2 cellular contexts compared by ENCODE assay signal in genomic region chr17:8192070-8192815, GRCh38.
TF ChIP-seq lines count a peak whose summit lies in the region.

No MANE protein-coding gene starts in this region.

TF ChIP-seq in A549, 52 proteins besides CTCF, POLR2A, EP300 and RAD21:
- no peak for TF ChIP-seq RNF2 (IDR thresholded peaks at IDR 0.05; ENCODE audit: borderline replicate concordance, low read depth)
- TF ChIP-seq, protein P1, sequence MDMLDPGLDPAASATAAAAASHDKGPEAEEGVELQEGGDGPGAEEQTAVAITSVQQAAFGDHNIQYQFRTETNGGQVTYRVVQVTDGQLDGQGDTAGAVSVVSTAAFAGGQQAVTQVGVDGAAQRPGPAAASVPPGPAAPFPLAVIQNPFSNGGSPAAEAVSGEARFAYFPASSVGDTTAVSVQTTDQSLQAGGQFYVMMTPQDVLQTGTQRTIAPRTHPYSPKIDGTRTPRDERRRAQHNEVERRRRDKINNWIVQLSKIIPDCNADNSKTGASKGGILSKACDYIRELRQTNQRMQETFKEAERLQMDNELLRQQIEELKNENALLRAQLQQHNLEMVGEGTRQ (IDR thresholded peaks at IDR 0.05), result peak; percentile 100
- no peak for TF ChIP-seq CBX2 (IDR thresholded peaks at IDR 0.05; ENCODE audit: borderline replicate concordance, low read depth)
- TF ChIP-seq, protein P2, sequence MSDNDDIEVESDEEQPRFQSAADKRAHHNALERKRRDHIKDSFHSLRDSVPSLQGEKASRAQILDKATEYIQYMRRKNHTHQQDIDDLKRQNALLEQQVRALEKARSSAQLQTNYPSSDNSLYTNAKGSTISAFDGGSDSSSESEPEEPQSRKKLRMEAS (IDR thresholded peaks at IDR 0.05), result peak; percentile 69
- peak in 1 of 2 experiments; percentile 42; a peak in 1 of 4 replicates for TF ChIP-seq CEBPB (IDR thresholded peaks at IDR 0.05)
- peak; percentile 49 to 51; a peak in 2 of 5 replicates for TF ChIP-seq JUN (IDR thresholded peaks at IDR 0.05)
- TF ChIP-seq CBX8 (IDR thresholded peaks at IDR 0.05), result no peak
- no peak for TF ChIP-seq NFE2L2 (conservative IDR thresholded peaks at IDR 0.05; ENCODE audit: low read length)
- no peak for TF ChIP-seq HOXB13 (CRISPR knock-in tag; IDR thresholded peaks at IDR 0.05; ENCODE audit: low read depth)
- peak; percentile 42; the same call in 1 of the 2 replicates for TF ChIP-seq PHF8 (IDR thresholded peaks at IDR 0.05; ENCODE audit: borderline replicate concordance, low read depth)
- no peak for TF ChIP-seq ZNF302 (CRISPR knock-in tag; IDR thresholded peaks at IDR 0.05)
- TF ChIP-seq, protein P3, sequence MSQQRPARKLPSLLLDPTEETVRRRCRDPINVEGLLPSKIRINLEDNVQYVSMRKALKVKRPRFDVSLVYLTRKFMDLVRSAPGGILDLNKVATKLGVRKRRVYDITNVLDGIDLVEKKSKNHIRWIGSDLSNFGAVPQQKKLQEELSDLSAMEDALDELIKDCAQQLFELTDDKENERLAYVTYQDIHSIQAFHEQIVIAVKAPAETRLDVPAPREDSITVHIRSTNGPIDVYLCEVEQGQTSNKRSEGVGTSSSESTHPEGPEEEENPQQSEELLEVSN (IDR thresholded peaks at IDR 0.05; ENCODE audit: borderline replicate concordance, low read depth), result 0 out of 2 replicates have a peak, but pooled peaks have one; percentile 26
- no peak for TF ChIP-seq HES2 (IDR thresholded peaks at IDR 0.05)
- TF ChIP-seq, protein P4, sequence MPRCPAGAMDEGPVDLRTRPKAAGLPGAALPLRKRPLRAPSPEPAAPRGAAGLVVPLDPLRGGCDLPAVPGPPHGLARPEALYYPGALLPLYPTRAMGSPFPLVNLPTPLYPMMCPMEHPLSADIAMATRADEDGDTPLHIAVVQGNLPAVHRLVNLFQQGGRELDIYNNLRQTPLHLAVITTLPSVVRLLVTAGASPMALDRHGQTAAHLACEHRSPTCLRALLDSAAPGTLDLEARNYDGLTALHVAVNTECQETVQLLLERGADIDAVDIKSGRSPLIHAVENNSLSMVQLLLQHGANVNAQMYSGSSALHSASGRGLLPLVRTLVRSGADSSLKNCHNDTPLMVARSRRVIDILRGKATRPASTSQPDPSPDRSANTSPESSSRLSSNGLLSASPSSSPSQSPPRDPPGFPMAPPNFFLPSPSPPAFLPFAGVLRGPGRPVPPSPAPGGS (IDR thresholded peaks at IDR 0.05), result 0 out of 3 replicates have a peak, but pooled peaks have one; percentile 31
TF ChIP-seq in A549: peak in this region for 7.

TF ChIP-seq in GM12878, 131 proteins besides CTCF, POLR2A, EP300 and RAD21 (continues in another document):
- TF ChIP-seq SMAD1 (IDR thresholded peaks at IDR 0.05; ENCODE audit: low read depth, partially characterized antibody), result peak; percentile 85
- TF ChIP-seq EED (IDR thresholded peaks at IDR 0.05; ENCODE audit: low read depth), result no peak
- TF ChIP-seq, protein P1 (IDR thresholded peaks at IDR 0.05; ENCODE audit: borderline replicate concordance, low read depth, low read length), result peak; percentile 98
- TF ChIP-seq SP1 (IDR thresholded peaks at IDR 0.05; ENCODE audit: low read depth, low read length), result peak; percentile 67
- peak; percentile 67; the same call in 1 of the 2 replicates for TF ChIP-seq POLR2AphosphoS2 (IDR thresholded peaks at IDR 0.05; ENCODE audit: low read depth, low read length)
- TF ChIP-seq, protein P5, sequence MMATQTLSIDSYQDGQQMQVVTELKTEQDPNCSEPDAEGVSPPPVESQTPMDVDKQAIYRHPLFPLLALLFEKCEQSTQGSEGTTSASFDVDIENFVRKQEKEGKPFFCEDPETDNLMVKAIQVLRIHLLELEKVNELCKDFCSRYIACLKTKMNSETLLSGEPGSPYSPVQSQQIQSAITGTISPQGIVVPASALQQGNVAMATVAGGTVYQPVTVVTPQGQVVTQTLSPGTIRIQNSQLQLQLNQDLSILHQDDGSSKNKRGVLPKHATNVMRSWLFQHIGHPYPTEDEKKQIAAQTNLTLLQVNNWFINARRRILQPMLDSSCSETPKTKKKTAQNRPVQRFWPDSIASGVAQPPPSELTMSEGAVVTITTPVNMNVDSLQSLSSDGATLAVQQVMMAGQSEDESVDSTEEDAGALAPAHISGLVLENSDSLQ (IDR thresholded peaks at IDR 0.05), result peak; percentile 55; the same call in 1 of the 2 replicates
- TF ChIP-seq EZH2 (IDR thresholded peaks at IDR 0.05; ENCODE audit: borderline replicate concordance, control insufficient read depth, low read depth, low read length), result no peak
- peak; percentile 99 for TF ChIP-seq RAD51 (IDR thresholded peaks at IDR 0.05)
- TF ChIP-seq, protein P6, sequence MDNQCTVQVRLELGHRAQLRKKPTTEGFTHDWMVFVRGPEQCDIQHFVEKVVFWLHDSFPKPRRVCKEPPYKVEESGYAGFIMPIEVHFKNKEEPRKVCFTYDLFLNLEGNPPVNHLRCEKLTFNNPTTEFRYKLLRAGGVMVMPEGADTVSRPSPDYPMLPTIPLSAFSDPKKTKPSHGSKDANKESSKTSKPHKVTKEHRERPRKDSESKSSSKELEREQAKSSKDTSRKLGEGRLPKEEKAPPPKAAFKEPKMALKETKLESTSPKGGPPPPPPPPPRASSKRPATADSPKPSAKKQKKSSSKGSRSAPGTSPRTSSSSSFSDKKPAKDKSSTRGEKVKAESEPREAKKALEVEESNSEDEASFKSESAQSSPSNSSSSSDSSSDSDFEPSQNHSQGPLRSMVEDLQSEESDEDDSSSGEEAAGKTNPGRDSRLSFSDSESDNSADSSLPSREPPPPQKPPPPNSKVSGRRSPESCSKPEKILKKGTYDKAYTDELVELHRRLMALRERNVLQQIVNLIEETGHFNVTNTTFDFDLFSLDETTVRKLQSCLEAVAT (IDR thresholded peaks at IDR 0.05), result peak; percentile 75
- TF ChIP-seq RBBP5 (conservative IDR thresholded peaks at IDR 0.05), result no peak
- peak in 1 of 2 experiments; percentile 95; a peak in 2 of 4 replicates for TF ChIP-seq BHLHE40 (IDR thresholded peaks at IDR 0.05; ENCODE audit: borderline replicate concordance in 1 of 2, low read depth in 2 of 2, low read length in 1 of 2)
- no peak for TF ChIP-seq ZBED1 (IDR thresholded peaks at IDR 0.05; ENCODE audit: borderline replicate concordance)
- TF ChIP-seq MTA3 (IDR thresholded peaks at IDR 0.05; ENCODE audit: borderline replicate concordance, low read length), result no peak
- no peak for TF ChIP-seq SIN3A (IDR thresholded peaks at IDR 0.05; ENCODE audit: low read depth, low read length)
- TF ChIP-seq, protein P2 (IDR thresholded peaks at IDR 0.05; ENCODE audit: low read depth, low read length), result peak; percentile 88
- TF ChIP-seq, protein P4 (IDR thresholded peaks at IDR 0.05; ENCODE audit: borderline replicate concordance, insufficient read depth, low read depth, low read length, poor library complexity, severe bottlenecking), result no peak
- TF ChIP-seq CHD2 (IDR thresholded peaks at IDR 0.05; ENCODE audit: borderline replicate concordance, low read depth, low read length), result 0 out of 2 replicates have a peak, but pooled peaks have one; percentile 13
- TF ChIP-seq NBN (IDR thresholded peaks at IDR 0.05), result peak; percentile 84
- TF ChIP-seq, protein P7, sequence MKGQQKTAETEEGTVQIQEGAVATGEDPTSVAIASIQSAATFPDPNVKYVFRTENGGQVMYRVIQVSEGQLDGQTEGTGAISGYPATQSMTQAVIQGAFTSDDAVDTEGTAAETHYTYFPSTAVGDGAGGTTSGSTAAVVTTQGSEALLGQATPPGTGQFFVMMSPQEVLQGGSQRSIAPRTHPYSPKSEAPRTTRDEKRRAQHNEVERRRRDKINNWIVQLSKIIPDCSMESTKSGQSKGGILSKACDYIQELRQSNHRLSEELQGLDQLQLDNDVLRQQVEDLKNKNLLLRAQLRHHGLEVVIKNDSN (IDR thresholded peaks at IDR 0.05; ENCODE audit: borderline replicate concordance, extremely low read length, insufficient read depth, low read depth, low read length), result peak; percentile 97
- peak; percentile 68; the same call in 1 of the 2 replicates for TF ChIP-seq SMAD5 (IDR thresholded peaks at IDR 0.05; ENCODE audit: low read depth)
- TF ChIP-seq IKZF2 (IDR thresholded peaks at IDR 0.05), result peak; percentile 12 to 21; a peak in 1 of 4 replicates
- no peak for TF ChIP-seq ZNF207 (IDR thresholded peaks at IDR 0.05; ENCODE audit: borderline replicate concordance)
- peak; percentile 17 for TF ChIP-seq SKIL (IDR thresholded peaks at IDR 0.05; ENCODE audit: low read depth, poor library complexity, severe bottlenecking)
- TF ChIP-seq RB1 (IDR thresholded peaks at IDR 0.05; ENCODE audit: borderline replicate concordance), result peak; percentile 39; the same call in 1 of the 2 replicates
- TF ChIP-seq POU2F2 (IDR thresholded peaks at IDR 0.05; ENCODE audit: borderline replicate concordance, low read depth, low read length), result 0 out of 3 replicates have a peak, but pooled peaks have one; percentile 22
- peak; percentile 91 for TF ChIP-seq POLR2AphosphoS5 (IDR thresholded peaks at IDR 0.05; ENCODE audit: low read length)
- peak in 1 of 2 experiments; percentile 79; a peak in 1 of 3 replicates for TF ChIP-seq EGR1 (IDR thresholded peaks at IDR 0.05; ENCODE audit: borderline replicate concordance in 1 of 2, low read depth in 2 of 2, low read length in 2 of 2)
- TF ChIP-seq ZBTB4 (CRISPR knock-in tag; IDR thresholded peaks at IDR 0.05), result no peak
- peak; percentile 48 for TF ChIP-seq FOS (IDR thresholded peaks at IDR 0.05; ENCODE audit: borderline replicate concordance, extremely low read depth, insufficient read length)
- peak; percentile 61; the same call in 1 of the 2 replicates for TF ChIP-seq TAF1 (IDR thresholded peaks at IDR 0.05; ENCODE audit: borderline replicate concordance, low read depth, low read length)
- peak; percentile 91 for TF ChIP-seq ATF3 (IDR thresholded peaks at IDR 0.05; ENCODE audit: borderline replicate concordance, extremely low read depth, low read depth, low read length)
- TF ChIP-seq MTA2 (IDR thresholded peaks at IDR 0.05; ENCODE audit: low read depth), result no peak
- no peak for TF ChIP-seq NR2C1 (IDR thresholded peaks at IDR 0.05)
